1 cellular context compared by ENCODE assay signal in genomic region chr12:10243803-10244520, GRCh38.
TF ChIP-seq lines count a peak whose summit lies in the region.

No MANE protein-coding gene starts in this region.

TF ChIP-seq in GM12878, 131 proteins besides CTCF, POLR2A, EP300 and RAD21 (continued from another document and continues in another):
- TF ChIP-seq TCF3 (IDR thresholded peaks at IDR 0.05; ENCODE audit: borderline replicate concordance, insufficient read depth, low read depth, low read length) = 0 out of 2 replicates have a peak, but pooled peaks have one; percentile 42
- peak; percentile 81 for TF ChIP-seq MLLT1 (IDR thresholded peaks at IDR 0.05)
- 0 out of 2 replicates have a peak, but pooled peaks have one; percentile 34 for TF ChIP-seq DPF2 (IDR thresholded peaks at IDR 0.05)
- no peak for TF ChIP-seq RBBP5 (conservative IDR thresholded peaks at IDR 0.05)
- TF ChIP-seq SREBF1 (IDR thresholded peaks at IDR 0.05; ENCODE audit: low read length) = no peak
- no peak for TF ChIP-seq PBX3 (IDR thresholded peaks at IDR 0.05; ENCODE audit: insufficient replicate concordance, low read depth, low read length)
- TF ChIP-seq HDAC6 (IDR thresholded peaks at IDR 0.05; ENCODE audit: unreplicated experiment) = no peak
- TF ChIP-seq TCF12 (IDR thresholded peaks at IDR 0.05; ENCODE audit: low read depth, low read length) = peak; percentile 57; the same call in 1 of the 2 replicates
- TF ChIP-seq MYC (IDR thresholded peaks at IDR 0.05; ENCODE audit: insufficient read depth, insufficient read length, insufficient replicate concordance, low read length, severe bottlenecking) = no peak
- no peak for TF ChIP-seq TAF1 (IDR thresholded peaks at IDR 0.05; ENCODE audit: borderline replicate concordance, low read depth, low read length)
- no peak for TF ChIP-seq STAT1 (conservative IDR thresholded peaks at IDR 0.05)
- no peak; the same call in 1 of the 2 replicates for TF ChIP-seq NR2F1 (conservative IDR thresholded peaks at IDR 0.05)
- no peak for TF ChIP-seq MYB (IDR thresholded peaks at IDR 0.05; ENCODE audit: borderline replicate concordance, low read depth, low read length)
- TF ChIP-seq JUNB (IDR thresholded peaks at IDR 0.05) = no peak
- TF ChIP-seq MAX (IDR thresholded peaks at IDR 0.05; ENCODE audit: low read depth, low read length) = no peak
- TF ChIP-seq BHLHE40 (IDR thresholded peaks at IDR 0.05; ENCODE audit: borderline replicate concordance in 1 of 2, low read depth in 2 of 2, low read length in 1 of 2) = peak; percentile 18 to 34; a peak in 2 of 4 replicates
- TF ChIP-seq E4F1 (IDR thresholded peaks at IDR 0.05; ENCODE audit: borderline replicate concordance, partially characterized antibody) = no peak
- no peak for TF ChIP-seq RELA (IDR thresholded peaks at IDR 0.05; ENCODE audit: borderline replicate concordance, partially characterized antibody)
- TF ChIP-seq STAT3 (IDR thresholded peaks at IDR 0.05; ENCODE audit: low read depth, low read length) = 0 out of 2 replicates have a peak, but pooled peaks have one; percentile 36
- TF ChIP-seq USF2 (IDR thresholded peaks at IDR 0.05; ENCODE audit: borderline replicate concordance, low read depth, low read length) = no peak
- TF ChIP-seq HDAC2 (IDR thresholded peaks at IDR 0.05) = no peak
- TF ChIP-seq IKZF1 (conservative IDR thresholded peaks at IDR 0.05) = peak; percentile 49; the same call in 1 of the 2 replicates
- no peak for TF ChIP-seq EGR1 (IDR thresholded peaks at IDR 0.05; ENCODE audit: borderline replicate concordance in 1 of 2, low read depth in 2 of 2, low read length in 2 of 2)
- no peak for TF ChIP-seq ZBTB33 (IDR thresholded peaks at IDR 0.05)
- no peak for TF ChIP-seq ZNF217 (IDR thresholded peaks at IDR 0.05)
- TF ChIP-seq SIN3A (IDR thresholded peaks at IDR 0.05; ENCODE audit: low read depth, low read length) = no peak
- TF ChIP-seq NR2C1 (IDR thresholded peaks at IDR 0.05) = no peak
- TF ChIP-seq ATF2 (IDR thresholded peaks at IDR 0.05; ENCODE audit: low read length) = peak; percentile 55; the same call in 1 of the 2 replicates
- TF ChIP-seq FOXM1 (IDR thresholded peaks at IDR 0.05; ENCODE audit: low read depth, low read length) = peak; percentile 88; the same call in 1 of the 2 replicates
- TF ChIP-seq ZBTB4 (CRISPR knock-in tag; IDR thresholded peaks at IDR 0.05) = no peak
- TF ChIP-seq SREBF2 (IDR thresholded peaks at IDR 0.05; ENCODE audit: low read length) = no peak
- TF ChIP-seq BACH1 (IDR thresholded peaks at IDR 0.05; ENCODE audit: borderline replicate concordance) = no peak
- no peak for TF ChIP-seq ASH2L (IDR thresholded peaks at IDR 0.05; ENCODE audit: borderline replicate concordance, low read depth)
- no peak for TF ChIP-seq HCFC1 (IDR thresholded peaks at IDR 0.05; ENCODE audit: low read length)
- no peak for TF ChIP-seq NKRF (conservative IDR thresholded peaks at IDR 0.05)
- no peak for TF ChIP-seq ZNF207 (IDR thresholded peaks at IDR 0.05; ENCODE audit: borderline replicate concordance)
- TF ChIP-seq FOS (IDR thresholded peaks at IDR 0.05; ENCODE audit: borderline replicate concordance, extremely low read depth, insufficient read length) = no peak
- TF ChIP-seq CUX1 (IDR thresholded peaks at IDR 0.05; ENCODE audit: insufficient replicate concordance, low read depth, low read length) = no peak
- no peak for TF ChIP-seq NFXL1 (IDR thresholded peaks at IDR 0.05; ENCODE audit: borderline replicate concordance)
- no peak for TF ChIP-seq RB1 (IDR thresholded peaks at IDR 0.05; ENCODE audit: borderline replicate concordance)
- no peak for TF ChIP-seq SUZ12 (IDR thresholded peaks at IDR 0.05; ENCODE audit: unreplicated experiment)
- no peak for TF ChIP-seq CHD4 (IDR thresholded peaks at IDR 0.05)
